Comparison of ENCODE assay signal across 26 cellular contexts in the genomic region with DNA sequence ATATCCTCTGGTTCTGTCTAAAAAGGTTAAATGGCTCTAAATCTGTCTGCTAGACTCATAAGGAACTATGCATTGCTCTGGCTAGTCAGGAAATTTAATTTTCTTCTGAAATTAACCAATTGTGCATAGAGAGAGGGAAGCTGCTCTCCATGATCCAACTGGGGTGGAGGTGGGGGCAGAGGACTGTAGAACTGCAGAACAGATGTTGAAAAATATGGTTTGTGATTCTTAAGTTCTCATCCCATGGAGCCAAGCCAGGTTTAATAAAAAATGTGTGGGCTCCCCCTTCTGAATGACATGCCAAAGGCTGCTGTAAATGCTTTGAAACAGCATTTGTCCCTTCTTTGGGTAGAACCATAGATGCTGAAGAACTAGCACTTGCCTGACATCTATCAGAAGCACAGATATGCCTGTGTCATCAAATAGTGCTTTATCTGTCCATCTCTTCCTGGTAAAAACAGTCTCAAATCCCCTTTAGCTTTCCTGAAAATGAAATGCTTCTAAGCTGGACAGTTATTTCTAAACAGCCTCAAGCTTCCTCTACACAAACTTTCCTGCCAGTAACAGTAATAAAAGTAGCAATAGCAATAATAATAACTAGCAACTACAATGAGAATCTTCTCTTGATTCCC.
"Had no signal": no experiment of that assay in that cellular context is flagged by ENCODE, and none has a peak within 500 bp of the region (broad histone marks: within the 10 kb centered on the region; RNA-seq: fewer than 3 reads in every experiment).

No MANE protein-coding gene starts in this region.

- H3K4me3 Mint-ChIP-seq: activated naive CD4-positive, alpha-beta T cell treated with anti-CD3 and anti-CD28 coated beads for 36 hours; activated naive CD8-positive, alpha-beta T cell treated with anti-CD3 and anti-CD28 coated beads, Interleukin-2, amount 10 ng/mL, durations not matched to agents 7 days and 5 days; activated T-cell treated with anti-CD3 and anti-CD28 coated beads, Interleukin-2, amount 50 U/mL, for 72 hours; natural killer cell; neural progenitor cell; stimulated activated naive CD8-positive, alpha-beta T cell treated with anti-CD3 and anti-CD28 coated beads, Interleukin-15, Interleukin-2, amounts not matched to agents 100 ng/mL and 50 ng/mL, for 24 hours had no signal

- DNase-seq: activated CD4-positive, alpha-beta T cell treated with anti-CD3 and anti-CD28 coated beads for 4 hours; activated CD4-positive, alpha-beta T cell treated with anti-CD3 and anti-CD28 coated beads, Interleukin-2, amount 50 U/mL, for 4 hours; activated naive CD4-positive, alpha-beta T cell treated with anti-CD3 and anti-CD28 coated beads for 36 hours; activated naive CD8-positive, alpha-beta T cell treated with anti-CD3 and anti-CD28 coated beads, Interleukin-2, amount 10 ng/mL, durations not matched to agents 7 days and 5 days; activated T-cell treated with anti-CD3 and anti-CD28 coated beads for 4 hours; activated T-cell treated with anti-CD3 and anti-CD28 coated beads, Interleukin-2, amount 50 U/mL, for 72 hours; amniotic stem cell; dermis blood vessel endothelial cell; effector CD4-positive, alpha-beta T cell; foreskin melanocyte; heart right ventricle; lower lobe of right lung; mesenchymal stem cell; natural killer cell; occipital lobe; psoas muscle; stimulated activated CD4-positive, alpha-beta T cell treated with anti-CD3 and anti-CD28 coated beads, Interleukin-2, amount 100 ng/mL, for 24 hours; T-helper 9 cell; trophoblast cell had no signal

- H3K27ac ChIP-seq: esophagus muscularis mucosa, heart right ventricle, lower lobe of right lung, neural progenitor cell, parathyroid adenoma, psoas muscle, thoracic aorta, VCaP had no signal

- H3K4me3 ChIP-seq: esophagus muscularis mucosa, heart right ventricle, lower lobe of right lung, neural progenitor cell, psoas muscle, smooth muscle cell, thoracic aorta had no signal

- H3K9me3 Mint-ChIP-seq: neural progenitor cell had no signal

- H3K4me1 Mint-ChIP-seq: activated naive CD8-positive, alpha-beta T cell treated with anti-CD3 and anti-CD28 coated beads, Interleukin-2, amount 10 ng/mL, durations not matched to agents 7 days and 5 days; natural killer cell had no signal

- H3K27me3 ChIP-seq: esophagus muscularis mucosa, heart right ventricle, neural progenitor cell had no signal

- H3K27me3 Mint-ChIP-seq: activated naive CD8-positive, alpha-beta T cell treated with anti-CD3 and anti-CD28 coated beads, Interleukin-2, amount 10 ng/mL, durations not matched to agents 7 days and 5 days; stimulated activated naive CD8-positive, alpha-beta T cell treated with anti-CD3 and anti-CD28 coated beads, Interleukin-15, Interleukin-2, amounts not matched to agents 100 ng/mL and 50 ng/mL, for 24 hours had no signal

- H3K9me3 ChIP-seq: esophagus muscularis mucosa, lower lobe of right lung, psoas muscle, thoracic aorta had no signal

- H3K4me1 ChIP-seq: esophagus muscularis mucosa, heart right ventricle, lower lobe of right lung, neural progenitor cell, parathyroid adenoma, psoas muscle had no signal

- H3K36me3 Mint-ChIP-seq: activated naive CD8-positive, alpha-beta T cell treated with anti-CD3 and anti-CD28 coated beads, Interleukin-2, amount 10 ng/mL, durations not matched to agents 7 days and 5 days; neural progenitor cell had no signal

- H3K36me3 ChIP-seq: esophagus muscularis mucosa, heart right ventricle, lower lobe of right lung, neural progenitor cell, thoracic aorta had no signal

- H3K27ac Mint-ChIP-seq: activated naive CD4-positive, alpha-beta T cell treated with anti-CD3 and anti-CD28 coated beads for 36 hours; activated naive CD8-positive, alpha-beta T cell treated with anti-CD3 and anti-CD28 coated beads, Interleukin-2, amount 10 ng/mL, durations not matched to agents 7 days and 5 days; activated T-cell treated with anti-CD3 and anti-CD28 coated beads, Interleukin-2, amount 50 U/mL, for 72 hours; natural killer cell; neural progenitor cell; stimulated activated naive CD8-positive, alpha-beta T cell treated with anti-CD3 and anti-CD28 coated beads, Interleukin-15, Interleukin-2, amounts not matched to agents 100 ng/mL and 50 ng/mL, for 24 hours had no signal
